ENCODE assay signal across 8 cellular contexts in genomic region chr1:185044981-185045792, GRCh38. TPM values are rescaled to one million over a fixed set of nuclear protein-coding genes. Genes with fewer than 3 reads are reported as not detected.
DNase-seq lines count a peak whose midpoint lies in the region; ATAC-seq and TF ChIP-seq lines count a peak whose summit lies in the region.

Gene RNF2, plus strand, starts transcription at chr1:185045558. Its CDS starts 41,996 bp downstream, at chr1:185087554.

- no peaks in the 10 kb centered on the region for H4K20me1 ChIP-seq in neural cell (ENCODE audit: insufficient read depth)

- TF ChIP-seq POLR2A in stomach (IDR thresholded peaks at IDR 0.05), result no peak

- peak within 1 kb of the TSS; percentile 87 for H3K9ac ChIP-seq in neural cell (ENCODE audit: low read length)

- H3F3A ChIP-seq in neural cell (ENCODE audit: insufficient read depth, low read length, poor library complexity, severe bottlenecking), result no peaks in the 10 kb centered on the region

- peak; percentile 46 for DNase-seq in DMS53 treated with DMSO at 0.1 percent for 48 hours (lab: John Stamatoyannopoulos, UW; ENCODE audit: unreplicated experiment)
- DNase-seq in KBM-7, result peak; percentile 84
- peak; percentile 60 for DNase-seq in RWPE1 (ENCODE audit: low spot score)
- peak; percentile 93 for DNase-seq in activated effector memory CD4-positive, alpha-beta T cell treated with anti-CD3 and anti-CD28 coated beads, Interleukin-2, amount 50 U/mL, for 16 hours
- peak; percentile 80 for DNase-seq in fibroblast of villous mesenchyme (ENCODE audit: low read depth)
- peak; percentile 80 for DNase-seq in stomach

- in situ Hi-C loops in KBM-7 (cut with MboI; ENCODE audit: low pct_unique_long_range_greater_than_20kb, low sequenced_read_pairs), result no loop called here

- CTCF ChIA-PET in RWPE1 (lab: Yijun Ruan, JAX), result interaction anchor here (0.6 to 0.7 kb wide), 3 partner anchors 65 to 240 kb away, joined by 3 to 5 read pairs (median 3); no protein-coding TSS in a partner anchor

- peaks cover 34% of the 10 kb centered on the region for H3K79me2 ChIP-seq in neural cell (replicated peaks; ENCODE audit: insufficient read depth, low read length)

- peak within 1 kb of the TSS; percentile 78 for H2AFZ ChIP-seq in neural cell (ENCODE audit: low read depth, low read length)

- no peaks in the 10 kb centered on the region for H3K9me2 ChIP-seq in neural cell (ENCODE audit: insufficient read depth, low read length)

- peak within 1 kb of the TSS; percentile 81 for H3K27ac ChIP-seq in RWPE1
- peak within 1 kb of the TSS; percentile 68 for H3K27ac ChIP-seq in neural cell (ENCODE audit: low read length)
- H3K27ac ChIP-seq in stomach, result peak within 1 kb of the TSS; percentile 87 to 93 (median 91)

- H3K36me3 ChIP-seq in neural cell (ENCODE audit: insufficient read depth, low read length), result no peaks in the 10 kb centered on the region
- H3K36me3 ChIP-seq in stomach, result no peaks in the 10 kb centered on the region

- peak within 1 kb of the TSS; percentile 95 for H3K4me2 ChIP-seq in neural cell (ENCODE audit: low read length)

- intact Hi-C loops in stomach (cut with DNase I; ENCODE audit: low total_unique reads), result no loop called here

- WGBS in stomach, 5 donors, result 1 to 2% (median 1%) methylated on average over 41 to 84 of the region's 84 CpGs

- POLR2A ChIA-PET in RWPE1 (lab: Yijun Ruan, JAX; ENCODE audit: low non-redundant PET), result no interaction called here

- TF ChIP-seq EP300 in neural cell (conservative IDR thresholded peaks at IDR 0.05; ENCODE audit: poor library complexity, severe bottlenecking) (peak; percentile 42), stomach (IDR thresholded peaks at IDR 0.05) (no peak)

- TF ChIP-seq CTCF in RWPE1 (conservative IDR thresholded peaks at IDR 0.05; ENCODE audit: low read depth), result no peak
- TF ChIP-seq CTCF in fibroblast of villous mesenchyme (IDR thresholded peaks at IDR 0.05; ENCODE audit: insufficient read depth, low read depth, low read length), result no peak
- TF ChIP-seq CTCF in neural cell (IDR thresholded peaks at IDR 0.05; ENCODE audit: poor library complexity, severe bottlenecking), result no peak
- peak in 1 of 7 experiments; percentile 13 for TF ChIP-seq CTCF in stomach (IDR thresholded peaks at IDR 0.05)

- H3K4me1 ChIP-seq in stomach, result peaks cover 8 to 29% (median 24%) of the 10 kb centered on the region in 4 donors

- no peak for TF ChIP-seq RAD21 in neural cell (conservative IDR thresholded peaks at IDR 0.05)

- peak; percentile 86 for ATAC-seq in GM21717 (IDR thresholded peaks at IDR 0.05; ENCODE audit: unreplicated experiment)

- peak within 1 kb of the TSS; percentile 93 for H3K4me3 ChIP-seq in fibroblast of villous mesenchyme (ENCODE audit: low read depth, low read length)
- peak within 1 kb of the TSS; percentile 96 for H3K4me3 ChIP-seq in neural cell (ENCODE audit: low read length)
- H3K4me3 ChIP-seq in stomach, result peak within 1 kb of the TSS; percentile 74 to 88 (median 86)

- H3K27me3 ChIP-seq in neural cell (ENCODE audit: insufficient read depth, low read depth, low read length) (no peaks in the 10 kb centered on the region), stomach (no peaks in the 10 kb centered on the region)

- H3K9me3 ChIP-seq in neural cell (ENCODE audit: low read length), result no peaks in the 10 kb centered on the region
- no peaks in the 10 kb centered on the region for H3K9me3 ChIP-seq in stomach

TF ChIP-seq in neural cell, 6 proteins besides CTCF, POLR2A, EP300 and RAD21:
- TF ChIP-seq POLR2AphosphoS5 (IDR thresholded peaks at IDR 0.05), result peak; percentile 66
- TF ChIP-seq TAF1 (IDR thresholded peaks at IDR 0.05; ENCODE audit: low read depth), result no peak
- no peak for TF ChIP-seq EZH2 (IDR thresholded peaks at IDR 0.05; ENCODE audit: borderline replicate concordance, insufficient read depth, low read length, poor library complexity, severe bottlenecking)
- peak; percentile 53 for TF ChIP-seq REST (IDR thresholded peaks at IDR 0.05; ENCODE audit: borderline replicate concordance)
- TF ChIP-seq SMC3 (conservative IDR thresholded peaks at IDR 0.05; ENCODE audit: poor library complexity), result no peak
- peak; percentile 43 for TF ChIP-seq MXI1 (conservative IDR thresholded peaks at IDR 0.05; ENCODE audit: poor library complexity, severe bottlenecking)

RNA-seq across cellular contexts. Expression of gene RNF2, which starts in this region (rescaled TPM):
- total RNA-seq in fibroblast of villous mesenchyme (20.6 and 27.2 TPM in 2 replicates), stomach (10 to 100 TPM in 2 of 5 donors, 1 to 10 TPM in 2, under 1 TPM in 1; 0.29 to 76.1 (median 7.0) TPM)
- polyA plus RNA-seq in neural cell (45.4 and 49.2 TPM in 2 replicates), stomach (1 to 10 TPM; 4.2 to 8.4 (median 5.8) TPM)
- 110 and 129 TPM in 2 replicates for polyA minus RNA-seq in neural cell

Comparison
In these comparisons a context has a peak if more than half of its experiments do, and no peak if none do; other contexts are left out.
1. Peak in every context shown above with its lines: DNase-seq, ATAC-seq, H3K4me3 ChIP-seq and H3K27ac ChIP-seq.